ENCODE assay signal across 26 cellular contexts in genomic region chr1:44101356-44101755, GRCh38. TPM values are rescaled to one million over a fixed set of nuclear protein-coding genes. Genes with fewer than 3 reads are reported as not detected.
"Had no signal": no experiment of that assay in that cellular context is flagged by ENCODE, and none has a peak within 500 bp of the region (broad histone marks: within the 10 kb centered on the region; RNA-seq: fewer than 3 reads in every experiment).

No MANE protein-coding gene starts in this region.

- ATAC-seq: esophagus mucosa; heart left ventricle; left colon; left ventricle myocardium superior; psoas muscle; sciatic nerve; stimulated activated memory B cell treated with anti-CD40 and anti-IgM and Interleukin-4, amounts not matched to agents 10 μg/mL and 1 μg/mL and 100 μg/mL, for 72 hours had no signal

- H3K36me3 ChIP-seq: heart left ventricle, spleen, tibial artery, upper lobe of left lung, uterus had no signal

- H3K27me3 ChIP-seq: tibial artery, upper lobe of left lung, uterus had no signal

- H3K27ac ChIP-seq: heart left ventricle, psoas muscle, spleen, tibial artery, upper lobe of left lung, uterus had no signal

- H3K4me3 ChIP-seq: heart left ventricle, lung, psoas muscle, spleen, tibial artery, upper lobe of left lung, uterus had no signal

- DNase-seq: effector memory CD4-positive, alpha-beta T cell; heart left ventricle; hippocampal formation; left colon; left ventricle myocardium superior; mesenchymal stem cell; midbrain; occipital lobe; psoas muscle; retina; spleen; stimulated activated CD4-positive, alpha-beta T cell treated with anti-CD3 and anti-CD28 coated beads, Interleukin-15, amount 100 ng/mL, for 24 hours; stimulated activated CD4-positive, alpha-beta T cell treated with anti-CD3 and anti-CD28 coated beads, Interleukin-1b, Interleukin-23, amount 100 ng/mL, for 48 hours; stimulated activated CD4-positive, alpha-beta T cell treated with anti-CD3 and anti-CD28 coated beads, Interleukin-4, amount 100 ng/mL, for 24 hours; tibial artery; upper lobe of left lung; uterus had no signal

- H3K4me1 ChIP-seq: heart left ventricle, psoas muscle, spleen, tibial artery, upper lobe of left lung, uterus had no signal

- H3K9me3 ChIP-seq: psoas muscle, tibial artery, upper lobe of left lung, uterus had no signal

RNA-seq across cellular contexts. Expression of gene KLF17, which starts 17.3 kb away (rescaled TPM):
- total RNA-seq: esophagus mucosa, glomerular endothelial cell, heart left ventricle, kidney epithelial cell, left ventricle myocardium superior, psoas muscle, sciatic nerve had no signal
- polyA plus RNA-seq: heart left ventricle, psoas muscle, spleen had no signal

RNA-seq across cellular contexts. Expression of gene KLF18, which starts 40.1 kb away (rescaled TPM):
- total RNA-seq: esophagus mucosa, frontal cortex, glomerular endothelial cell, heart left ventricle, kidney epithelial cell, left colon, left ventricle myocardium superior, lung, occipital lobe, psoas muscle, sciatic nerve, skeletal muscle tissue, spleen, temporal lobe, upper lobe of left lung, uterus had no signal
- polyA plus RNA-seq: heart left ventricle, lung, psoas muscle, spleen had no signal
